28 cellular contexts compared by ENCODE assay signal in genomic region chr17:76892329-76892728, GRCh38. TPM values are rescaled to one million over a fixed set of nuclear protein-coding genes. Genes with fewer than 3 reads are reported as not detected.
"Had no signal": no experiment of that assay in that cellular context is flagged by ENCODE, and none has a peak within 500 bp of the region (broad histone marks: within the 10 kb centered on the region; RNA-seq: fewer than 3 reads in every experiment).

No MANE protein-coding gene starts in this region.

- H3K27me3 ChIP-seq: body of pancreas, brain microvascular endothelial cell, breast epithelium had no signal

- H3K4me1 ChIP-seq: breast epithelium had no signal

- H3K9me3 ChIP-seq: body of pancreas had no signal

- DNase-seq: activated B cell treated with CpG ODN at 0.5 μM for 24 hours; activated CD4-positive, alpha-beta memory T cell treated with anti-CD3 and anti-CD28 coated beads for 36 hours; activated CD4-positive, alpha-beta T cell treated with anti-CD3 and anti-CD28 coated beads for 4 hours; activated CD4-positive, alpha-beta T cell treated with anti-CD3 and anti-CD28 coated beads, Interleukin-2, amount 10 ng/mL, durations not matched to agents 24 days and 14 days; activated CD4-positive, alpha-beta T cell treated with anti-CD3 and anti-CD28 coated beads, Interleukin-2, amount 50 U/mL, for 1 hour; activated CD4-positive, alpha-beta T cell treated with anti-CD3 and anti-CD28 coated beads, Interleukin-2, amount 50 U/mL, for 4 hours; activated CD4-positive, CD25-positive, alpha-beta regulatory T cell treated with anti-CD3 and anti-CD28 coated beads, Interleukin-2, amount 50 U/mL, for 72 hours; activated CD8-positive, alpha-beta memory T cell treated with anti-CD3 and anti-CD28 coated beads for 24 hours; activated CD8-positive, alpha-beta memory T cell treated with anti-CD3 and anti-CD28 coated beads, Interleukin-2, amount 10 ng/mL, durations not matched to agents 7 days and 5 days; activated CD8-positive, alpha-beta memory T cell treated with anti-CD3 and anti-CD28 coated beads, Interleukin-2, amount 50 U/mL, for 48 hours; activated CD8-positive, alpha-beta T cell treated with anti-CD3 and anti-CD28 coated beads, Interleukin-2, amount 10 ng/mL, durations not matched to agents 7 days and 5 days; activated effector memory CD4-positive, alpha-beta T cell treated with Interleukin-2 at 50 U/mL for 16 hours; activated gamma-delta T cell; activated naive CD4-positive, alpha-beta T cell treated with anti-CD3 and anti-CD28 coated beads, Interleukin-2, amount 10 ng/mL, durations not matched to agents 7 days and 5 days; activated naive CD4-positive, alpha-beta T cell treated with Interleukin-2 at 50 U/mL for 16 hours; activated naive CD8-positive, alpha-beta T cell treated with anti-CD3 and anti-CD28 coated beads, Interleukin-2, amount 10 ng/mL, durations not matched to agents 7 days and 5 days; activated naive CD8-positive, alpha-beta T cell treated with anti-CD3 and anti-CD28 coated beads, Interleukin-2, amount 50 U/mL, for 24 hours; activated T-cell treated with anti-CD3 and anti-CD28 coated beads, Interleukin-2, amount 50 U/mL, for 24 hours; activated T-cell treated with anti-CD3 and anti-CD28 coated beads, Interleukin-2, amount 50 U/mL, for 48 hours; body of pancreas; brain microvascular endothelial cell; central memory CD4-positive, alpha-beta T cell; T-cell; T-helper 2 cell; T-helper 9 cell had no signal

- H3K4me3 ChIP-seq: body of pancreas, breast epithelium had no signal

- H3K27ac ChIP-seq: body of pancreas, brain microvascular endothelial cell, breast epithelium, VCaP had no signal

- H3K36me3 ChIP-seq: brain microvascular endothelial cell, breast epithelium had no signal

RNA-seq across cellular contexts. Expression of gene MGAT5B, which starts 24.1 kb away (rescaled TPM):
- polyA plus RNA-seq: aorta had no signal
